8 cellular contexts compared by ENCODE assay signal in the genomic region with DNA sequence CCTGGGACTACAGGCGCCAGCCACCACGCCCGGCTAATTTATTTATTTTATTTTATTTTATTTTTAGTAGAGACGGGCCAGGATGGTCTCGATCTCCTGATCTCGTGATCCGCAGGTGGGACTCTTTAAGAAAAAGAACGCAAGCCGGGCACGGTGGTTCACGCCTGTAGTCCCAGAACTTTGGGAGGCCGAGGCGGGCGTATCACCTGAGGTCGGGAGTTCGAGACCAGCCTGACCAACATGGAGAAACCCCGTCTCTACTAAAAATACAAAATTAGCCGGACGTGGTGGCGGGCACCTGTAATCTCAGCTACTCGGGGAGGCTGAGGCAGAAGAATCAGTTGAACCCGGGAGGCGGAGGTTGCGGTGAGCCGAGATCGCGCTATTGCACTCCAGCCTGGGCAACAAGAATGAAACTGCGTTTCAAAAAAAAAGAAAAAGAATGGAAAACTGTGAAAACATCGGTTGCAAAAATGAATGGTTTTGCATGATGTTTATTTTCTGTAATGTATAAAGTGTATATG. TPM values are rescaled to one million over a fixed set of nuclear protein-coding genes. Genes with fewer than 3 reads are reported as not detected.
DNase-seq lines count a peak whose midpoint lies in the region; ATAC-seq and TF ChIP-seq lines count a peak whose summit lies in the region.
"Not testable (repeated sequence)": the region's sequence is repeated elsewhere in the genome, so short reads cannot be mapped to it uniquely, and the experiment has no call there.

No MANE protein-coding gene starts in this region.

- H3K4me2 ChIP-seq in Loucy (ENCODE audit: low read depth, low read length, poor library complexity, severe bottlenecking): peak overlapping the region; percentile 90
- peak overlapping the region; percentile 33 for H3K4me2 ChIP-seq in mesenchymal stem cell (ENCODE audit: low read length, poor library complexity, severe bottlenecking)

- H2AK5ac ChIP-seq in mesenchymal stem cell (ENCODE audit: low read length, severe bottlenecking): not testable (repeated sequence)

- H3F3A ChIP-seq in Loucy (ENCODE audit: low read depth): not testable (repeated sequence)

- peak overlapping the region; percentile 79 for H3K9ac ChIP-seq in Loucy (ENCODE audit: low read depth, low read length, poor library complexity, severe bottlenecking)
- peak overlapping the region; percentile 86 for H3K9ac ChIP-seq in mesenchymal stem cell (ENCODE audit: low read length)

- not testable (repeated sequence) for H4K91ac ChIP-seq in mesenchymal stem cell (ENCODE audit: low read length)

- H3K9me2 ChIP-seq in Loucy (replicated peaks; ENCODE audit: low read depth, low read length): not testable (repeated sequence)

- not testable (repeated sequence) for ATAC-seq in upper lobe of right lung

- peaks cover 27% of the 10 kb centered on the region for H4K20me1 ChIP-seq in Loucy (ENCODE audit: insufficient read depth, low read length, poor library complexity, severe bottlenecking)

- H3K4me1 ChIP-seq in Caco-2: not testable (repeated sequence)
- H3K4me1 ChIP-seq in Loucy (ENCODE audit: insufficient read depth, low read length, poor library complexity, severe bottlenecking): peaks cover 17% of the 10 kb centered on the region
- peaks cover 10% of the 10 kb centered on the region for H3K4me1 ChIP-seq in mesenchymal stem cell (ENCODE audit: control insufficient read depth, insufficient read depth, low read depth, low read length)
- H3K4me1 ChIP-seq in upper lobe of right lung: peaks cover 23% of the 10 kb centered on the region

- H3K4me3 ChIP-seq in Caco-2 (ENCODE audit: low read depth, low read length) (peak overlapping the region; percentile 60), Loucy (ENCODE audit: low read length, poor library complexity, severe bottlenecking) (peak overlapping the region; percentile 98), fibroblast of villous mesenchyme (ENCODE audit: low read depth, low read length) (peak overlapping the region; percentile 82), mesenchymal stem cell (ENCODE audit: insufficient read depth in 1 of 2, low read depth in 1 of 2, low read length in 2 of 2) (peak overlapping the region; percentile 68 to 76), retinal pigment epithelial cell (ENCODE audit: low read length) (peak overlapping the region; percentile 38), upper lobe of right lung (peak overlapping the region; percentile 77)

- H3K27ac ChIP-seq in mesenchymal stem cell (ENCODE audit: low read length, poor library complexity, severe bottlenecking): not testable (repeated sequence)
- H3K27ac ChIP-seq in upper lobe of right lung: peak overlapping the region; percentile 87

- intact Hi-C loops in Caco-2 (cut with micrococcal nuclease; ENCODE audit: unreplicated experiment): loop anchor here (1.0 kb wide), 1 partner anchor 18 kb away; the partner anchor contains the start of gene PHPT1
- intact Hi-C loops in activated CD4-positive, alpha-beta T cell treated with anti-CD3 and anti-CD28 coated beads, Interleukin-2, amount 10 ng/mL, durations not matched to agents 24 days and 14 days (cut with micrococcal nuclease): loop anchor here (1.0 to 2.0 kb wide), 4 partner anchors 15 to 35 kb away; partner anchors contain the start of genes PHPT1 and TRAF2
- intact Hi-C loops in MCF 10A (cut with micrococcal nuclease); upper lobe of right lung (cut with DNase I): not testable (repeated sequence)

- BruUV-seq in Caco-2 (replicated peaks; lab: Mats Ljungman, UMichigan); MCF 10A (replicated peaks; lab: Mats Ljungman, UMichigan): not testable (repeated sequence)

- not testable (repeated sequence) for H3K14ac ChIP-seq in mesenchymal stem cell (ENCODE audit: low read length in 2 of 2)

- 96% methylated on average over 23 of the region's 29 CpGs for WGBS in mesenchymal stem cell

- H2BK12ac ChIP-seq in mesenchymal stem cell (ENCODE audit: low read length in 2 of 2): not testable (repeated sequence)

- POLR2A ChIA-PET in Caco-2 (lab: Charles Lee): not testable (repeated sequence)
- POLR2A ChIA-PET in MCF 10A (lab: Yijun Ruan, JAX): interaction anchor here (1.0 to 2.3 kb wide), 3 partner anchors 15 to 77 kb away, joined by 3 to 9 read pairs (median 5); partner anchors contain the start of genes C8G, FBXW5 and TRAF2

- not testable (repeated sequence) for H4K8ac ChIP-seq in mesenchymal stem cell (ENCODE audit: low read length)

- CTCF ChIA-PET in Caco-2 (lab: Charles Lee); MCF 10A (lab: Yijun Ruan, JAX): not testable (repeated sequence)

- H3K4me1 Mint-ChIP-seq in Caco-2 (ENCODE audit: low read depth, unreplicated experiment); MCF 10A (ENCODE audit: insufficient read depth, unreplicated experiment): not testable (repeated sequence)
- H3K4me1 Mint-ChIP-seq in activated CD4-positive, alpha-beta T cell treated with anti-CD3 and anti-CD28 coated beads, Interleukin-2, amount 10 ng/mL, durations not matched to agents 24 days and 14 days: peaks cover 19% of the 10 kb centered on the region

- peaks cover 47% of the 10 kb centered on the region for H3K79me2 ChIP-seq in Loucy (ENCODE audit: insufficient read depth, low read length)

- peaks cover 19% of the 10 kb centered on the region for H3K79me1 ChIP-seq in mesenchymal stem cell (replicated peaks; ENCODE audit: low read length, poor library complexity, severe bottlenecking)

- not testable (repeated sequence) for H3K23ac ChIP-seq in mesenchymal stem cell (ENCODE audit: low read length in 2 of 2)

- not testable (repeated sequence) for H2AFZ ChIP-seq in Loucy (ENCODE audit: low read length); mesenchymal stem cell (ENCODE audit: low read depth, low read length)

- not testable (repeated sequence) for H3K27me3 ChIP-seq in Caco-2 (replicated peaks; ENCODE audit: control insufficient read depth, insufficient read depth, low read length); Loucy (ENCODE audit: insufficient read depth, low read length, poor library complexity, severe bottlenecking); mesenchymal stem cell (ENCODE audit: control insufficient read depth in 1 of 2, insufficient read depth in 1 of 2, low read length in 2 of 2); upper lobe of right lung

- H3K27ac Mint-ChIP-seq in Caco-2 (ENCODE audit: unreplicated experiment); MCF 10A (ENCODE audit: low read depth, unreplicated experiment): not testable (repeated sequence)
- peak overlapping the region; percentile 76 for H3K27ac Mint-ChIP-seq in activated CD4-positive, alpha-beta T cell treated with anti-CD3 and anti-CD28 coated beads, Interleukin-2, amount 10 ng/mL, durations not matched to agents 24 days and 14 days

- H3K36me3 Mint-ChIP-seq in Caco-2 (ENCODE audit: insufficient read depth, unreplicated experiment) (peaks cover 51% of the 10 kb centered on the region), MCF 10A (ENCODE audit: insufficient read depth, unreplicated experiment) (peaks cover 48% of the 10 kb centered on the region)
- H3K36me3 Mint-ChIP-seq in activated CD4-positive, alpha-beta T cell treated with anti-CD3 and anti-CD28 coated beads, Interleukin-2, amount 10 ng/mL, durations not matched to agents 24 days and 14 days (ENCODE audit: low read depth): peaks cover 26% of the 10 kb centered on the region

- H2BK120ac ChIP-seq in mesenchymal stem cell (ENCODE audit: low read depth, low read length): not testable (repeated sequence)

- not testable (repeated sequence) for H3K18ac ChIP-seq in mesenchymal stem cell (ENCODE audit: low read depth in 1 of 2, low read length in 2 of 2)

- H3K4me3 Mint-ChIP-seq in Caco-2 (ENCODE audit: unreplicated experiment): peak overlapping the region; percentile 77
- H3K4me3 Mint-ChIP-seq in activated CD4-positive, alpha-beta T cell treated with anti-CD3 and anti-CD28 coated beads, Interleukin-2, amount 10 ng/mL, durations not matched to agents 24 days and 14 days: peak overlapping the region; percentile 74
- H3K4me3 Mint-ChIP-seq in MCF 10A (ENCODE audit: unreplicated experiment): peak overlapping the region; percentile 77

- H2BK15ac ChIP-seq in mesenchymal stem cell (ENCODE audit: low read depth, poor library complexity, severe bottlenecking): not testable (repeated sequence)

- H3K36me3 ChIP-seq in Caco-2 (ENCODE audit: control insufficient read depth, insufficient read depth, low read length): not testable (repeated sequence)
- H3K36me3 ChIP-seq in Loucy (ENCODE audit: insufficient read depth, low read length): peaks cover 19% of the 10 kb centered on the region; the same call in 1 of the 2 replicates
- peaks cover 29 to 31% of the 10 kb centered on the region in 2 experiments for H3K36me3 ChIP-seq in mesenchymal stem cell (ENCODE audit: control insufficient read depth in 1 of 2, insufficient read depth in 2 of 2, low read depth in 1 of 2, low read length in 2 of 2)
- H3K36me3 ChIP-seq in upper lobe of right lung: peaks cover 20% of the 10 kb centered on the region

- H2BK5ac ChIP-seq in mesenchymal stem cell (ENCODE audit: low read depth, low read length, poor library complexity, severe bottlenecking): not testable (repeated sequence)

- H3K4ac ChIP-seq in mesenchymal stem cell (ENCODE audit: low read depth in 1 of 2, low read length in 2 of 2): not testable (repeated sequence)

- not testable (repeated sequence) for H3K9me3 Mint-ChIP-seq in Caco-2 (ENCODE audit: unreplicated experiment); activated CD4-positive, alpha-beta T cell treated with anti-CD3 and anti-CD28 coated beads, Interleukin-2, amount 10 ng/mL, durations not matched to agents 24 days and 14 days; MCF 10A (ENCODE audit: unreplicated experiment)

- not testable (repeated sequence) for DNase-seq in Caco-2; activated CD4-positive, alpha-beta T cell treated with anti-CD3 and anti-CD28 coated beads, Interleukin-2, amount 10 ng/mL, durations not matched to agents 24 days and 14 days; MCF 10A (ENCODE audit: unreplicated experiment); fibroblast of villous mesenchyme (ENCODE audit: low read depth); mesenchymal stem cell; retinal pigment epithelial cell (ENCODE audit: low read depth); upper lobe of right lung

- H3K9me3 ChIP-seq in Caco-2: peaks cover 14% of the 10 kb centered on the region
- not testable (repeated sequence) for H3K9me3 ChIP-seq in Loucy (ENCODE audit: insufficient read depth, low read depth, low read length); mesenchymal stem cell (ENCODE audit: control insufficient read depth, low read length); upper lobe of right lung

- not testable (repeated sequence) for TF ChIP-seq CTCF in Caco-2 (IDR thresholded peaks at IDR 0.05; ENCODE audit: insufficient read depth in 1 of 2, low read depth in 1 of 2, low read length in 1 of 2, severe bottlenecking in 1 of 2, unreplicated experiment in 1 of 2); Loucy (conservative IDR thresholded peaks at IDR 0.05; ENCODE audit: low read length); MCF 10A (IDR thresholded peaks at IDR 0.05; ENCODE audit: unreplicated experiment); fibroblast of villous mesenchyme (IDR thresholded peaks at IDR 0.05; ENCODE audit: insufficient read depth, low read depth, low read length); retinal pigment epithelial cell (conservative IDR thresholded peaks at IDR 0.05; ENCODE audit: low read depth, low read length); upper lobe of right lung (IDR thresholded peaks at IDR 0.05)

- not testable (repeated sequence) for H3K27me3 Mint-ChIP-seq in Caco-2 (ENCODE audit: insufficient read depth, unreplicated experiment); activated CD4-positive, alpha-beta T cell treated with anti-CD3 and anti-CD28 coated beads, Interleukin-2, amount 10 ng/mL, durations not matched to agents 24 days and 14 days; MCF 10A (ENCODE audit: insufficient read depth, unreplicated experiment)

RNA-seq across cellular contexts. Expression of gene EDF1, which starts 0.9 kb away (rescaled TPM):
- total RNA-seq in Caco-2 (2022) (429 and 476 TPM in 2 replicates), MCF 10A (2022) (480 and 581 TPM in 2 replicates), fibroblast of villous mesenchyme (146 and 163 TPM in 2 replicates), upper lobe of right lung (250 TPM)
- total RNA-seq in activated CD4-positive, alpha-beta T cell treated with anti-CD3 and anti-CD28 coated beads, Interleukin-2, amount 10 ng/mL, durations not matched to agents 24 days and 14 days: 378 and 380 TPM in 2 replicates
- 391 TPM for polyA plus RNA-seq in mesenchymal stem cell (2013, experiment 1 of 2)
- 389 TPM for polyA plus RNA-seq in mesenchymal stem cell (2013, experiment 2 of 2)

RNA-seq across cellular contexts. Expression of gene MAMDC4, which starts 14.8 kb away (rescaled TPM):
- 8.8 and 10.8 TPM in 2 replicates for total RNA-seq in Caco-2 (2022)
- 24.7 and 30.1 TPM in 2 replicates for total RNA-seq in activated CD4-positive, alpha-beta T cell treated with anti-CD3 and anti-CD28 coated beads, Interleukin-2, amount 10 ng/mL, durations not matched to agents 24 days and 14 days
- 11.8 and 14.1 TPM in 2 replicates for total RNA-seq in MCF 10A (2022)
- 1.6 and 3.0 TPM in 2 replicates for total RNA-seq in fibroblast of villous mesenchyme
- polyA plus RNA-seq in mesenchymal stem cell (2013, experiment 1 of 2): 1.6 TPM
- 2.1 TPM for polyA plus RNA-seq in mesenchymal stem cell (2013, experiment 2 of 2)
- 12.9 TPM for total RNA-seq in upper lobe of right lung

RNA-seq across cellular contexts. Expression of gene PHPT1, which starts 17.8 kb away (rescaled TPM):
- total RNA-seq in Caco-2 (2022) (103 and 105 TPM in 2 replicates), MCF 10A (2022) (173 and 193 TPM in 2 replicates), fibroblast of villous mesenchyme (75.4 and 105 TPM in 2 replicates), upper lobe of right lung (82.1 TPM)
- 134 and 145 TPM in 2 replicates for total RNA-seq in activated CD4-positive, alpha-beta T cell treated with anti-CD3 and anti-CD28 coated beads, Interleukin-2, amount 10 ng/mL, durations not matched to agents 24 days and 14 days
- polyA plus RNA-seq in mesenchymal stem cell (2013, experiment 1 of 2): 179 TPM
- 179 TPM for polyA plus RNA-seq in mesenchymal stem cell (2013, experiment 2 of 2)

RNA-seq across cellular contexts. Expression of gene TRAF2, which starts 19.4 kb away (rescaled TPM):
- total RNA-seq in Caco-2 (2022): 41.7 and 50.0 TPM in 2 replicates
- 61.6 and 66.6 TPM in 2 replicates for total RNA-seq in activated CD4-positive, alpha-beta T cell treated with anti-CD3 and anti-CD28 coated beads, Interleukin-2, amount 10 ng/mL, durations not matched to agents 24 days and 14 days
- total RNA-seq in MCF 10A (2022): 10.7 and 14.1 TPM in 2 replicates
- 11.0 and 16.8 TPM in 2 replicates for total RNA-seq in fibroblast of villous mesenchyme
- 5.3 TPM for polyA plus RNA-seq in mesenchymal stem cell (2013, experiment 1 of 2)
- 4.8 TPM for polyA plus RNA-seq in mesenchymal stem cell (2013, experiment 2 of 2)
- 14.8 TPM for total RNA-seq in upper lobe of right lung

RNA-seq across cellular contexts. Expression of gene AJM1, which starts 24.7 kb away (rescaled TPM):
- total RNA-seq in Caco-2 (2022) (3.6 and 4.2 TPM in 2 replicates), MCF 10A (2022) (5.6 and 5.7 TPM in 2 replicates), fibroblast of villous mesenchyme (0.86 and 1.3 TPM in 2 replicates), upper lobe of right lung (2.7 TPM)
- total RNA-seq in activated CD4-positive, alpha-beta T cell treated with anti-CD3 and anti-CD28 coated beads, Interleukin-2, amount 10 ng/mL, durations not matched to agents 24 days and 14 days: 5.7 and 5.9 TPM in 2 replicates
- polyA plus RNA-seq in mesenchymal stem cell (2013, experiment 1 of 2): 2.3 TPM
- polyA plus RNA-seq in mesenchymal stem cell (2013, experiment 2 of 2): 2.4 TPM

Comparison
In these comparisons a context has a peak if more than half of its experiments do, and no peak if none do; other contexts are left out.
1. H3K4me3 ChIP-seq: peak in every context shown above with its lines; median percentile 98 in Loucy; 82 in fibroblast of villous mesenchyme; 77 in upper lobe of right lung; 72 in mesenchymal stem cell; 60 in Caco-2; 38 in retinal pigment epithelial cell.